2 cellular contexts compared by ENCODE assay signal in genomic region chr6:30770164-30770563, GRCh38.
TF ChIP-seq lines count a peak whose summit lies in the region.

No MANE protein-coding gene starts in this region.

TF ChIP-seq in SK-N-SH treated with all-trans-retinoic acid at 6 μM for 48 hours, 23 proteins besides CTCF, POLR2A, EP300 and RAD21 (continued from another document):
- peak; percentile 45; the same call in 1 of the 2 replicates for TF ChIP-seq CREB5 (CRISPR knock-in tag; IDR thresholded peaks at IDR 0.05; ENCODE audit: low read depth)
- TF ChIP-seq ISL1 (CRISPR knock-in tag; IDR thresholded peaks at IDR 0.05): peak; percentile 63; the same call in 1 of the 2 replicates
- no peak for TF ChIP-seq ZFP3 (CRISPR knock-in tag; IDR thresholded peaks at IDR 0.05)
TF ChIP-seq in SK-N-SH treated with all-trans-retinoic acid at 6 μM for 48 hours: peak in this region for 4.

TF ChIP-seq in endothelial cell of umbilical vein, 7 proteins besides CTCF, POLR2A, EP300 and RAD21 (continued from another document):
- TF ChIP-seq MAX (IDR thresholded peaks at IDR 0.05; ENCODE audit: insufficient read depth, insufficient read length) (no peak), JUN (IDR thresholded peaks at IDR 0.05; ENCODE audit: borderline replicate concordance, insufficient read depth, insufficient read length, low read depth) (no peak), EZH2 (IDR thresholded peaks at IDR 0.05; ENCODE audit: borderline replicate concordance, low read depth, low read length, severe bottlenecking) (no peak), GATA2 (IDR thresholded peaks at IDR 0.05; ENCODE audit: insufficient read depth, insufficient read length, low read depth, low read length) (no peak), MYC (IDR thresholded peaks at IDR 0.05; ENCODE audit: low read depth, low read length) (no peak), FOS (IDR thresholded peaks at IDR 0.05; ENCODE audit: borderline replicate concordance, insufficient read depth, low read length) (no peak)
